1 cellular context compared by ENCODE assay signal in the genomic region with DNA sequence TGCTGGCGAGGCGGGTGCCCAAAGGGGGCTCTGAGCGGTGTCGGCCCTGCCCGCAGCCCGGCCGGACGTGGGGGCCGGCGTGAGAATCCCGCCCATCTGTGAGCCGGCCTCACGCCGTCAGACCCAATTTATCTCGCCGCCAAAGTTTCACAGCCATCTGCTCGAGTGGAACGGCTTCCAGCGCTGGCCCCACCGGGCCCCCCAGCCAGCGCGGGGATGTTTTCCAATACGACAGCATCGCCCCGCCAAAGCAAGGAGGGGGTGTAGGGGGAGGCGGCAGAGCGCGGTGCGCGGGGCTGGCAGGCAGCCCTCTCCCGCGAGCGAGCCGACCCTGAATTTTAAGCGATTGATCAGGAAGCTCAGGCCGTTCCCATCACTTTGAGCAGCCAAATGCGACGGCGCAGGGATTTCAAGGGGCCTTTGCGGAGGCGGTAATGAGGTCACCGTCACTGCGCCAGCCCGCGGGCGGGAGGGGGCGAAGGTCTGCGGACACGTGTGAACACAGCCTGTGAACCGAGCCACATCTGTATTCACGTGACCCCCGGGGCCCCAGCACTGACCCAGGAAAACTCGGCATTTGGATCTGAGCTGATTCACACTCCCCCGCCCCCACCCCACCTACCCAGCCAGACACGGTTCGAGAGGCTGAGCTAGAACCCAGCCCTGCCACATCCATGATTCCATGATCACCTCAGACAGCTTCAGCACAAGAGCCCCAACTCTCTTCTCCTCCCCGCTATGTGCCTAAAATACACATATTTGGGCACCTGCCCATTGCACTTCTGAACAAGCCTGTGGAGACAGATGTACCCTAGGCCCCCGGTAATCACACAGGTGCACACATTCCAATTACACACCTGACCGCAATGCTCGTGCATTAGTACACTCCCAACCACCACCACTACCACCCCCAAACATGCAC.
TF ChIP-seq lines count a peak whose summit lies in the region.

No MANE protein-coding gene starts in this region.

TF ChIP-seq in HepG2, 621 proteins besides CTCF, POLR2A, EP300 and RAD21 (continued from another document and continues in another):
- TF ChIP-seq, protein P1, sequence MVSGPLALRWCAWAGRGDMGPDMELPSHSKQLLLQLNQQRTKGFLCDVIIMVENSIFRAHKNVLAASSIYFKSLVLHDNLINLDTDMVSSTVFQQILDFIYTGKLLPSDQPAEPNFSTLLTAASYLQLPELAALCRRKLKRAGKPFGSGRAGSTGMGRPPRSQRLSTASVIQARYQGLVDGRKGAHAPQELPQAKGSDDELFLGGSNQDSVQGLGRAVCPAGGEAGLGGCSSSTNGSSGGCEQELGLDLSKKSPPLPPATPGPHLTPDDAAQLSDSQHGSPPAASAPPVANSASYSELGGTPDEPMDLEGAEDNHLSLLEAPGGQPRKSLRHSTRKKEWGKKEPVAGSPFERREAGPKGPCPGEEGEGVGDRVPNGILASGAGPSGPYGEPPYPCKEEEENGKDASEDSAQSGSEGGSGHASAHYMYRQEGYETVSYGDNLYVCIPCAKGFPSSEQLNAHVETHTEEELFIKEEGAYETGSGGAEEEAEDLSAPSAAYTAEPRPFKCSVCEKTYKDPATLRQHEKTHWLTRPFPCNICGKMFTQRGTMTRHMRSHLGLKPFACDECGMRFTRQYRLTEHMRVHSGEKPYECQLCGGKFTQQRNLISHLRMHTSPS (CRISPR knock-in tag; IDR thresholded peaks at IDR 0.05; ENCODE audit: low read depth), result no peak
- no peak for TF ChIP-seq ZSCAN12 (CRISPR knock-in tag; IDR thresholded peaks at IDR 0.05)
- peak; percentile 51; the same call in 1 of the 2 replicates for TF ChIP-seq NFKB2 (CRISPR knock-in tag; IDR thresholded peaks at IDR 0.05; ENCODE audit: borderline replicate concordance)
- TF ChIP-seq SIX4 (CRISPR knock-in tag; IDR thresholded peaks at IDR 0.05), result no peak
- TF ChIP-seq, protein P2, sequence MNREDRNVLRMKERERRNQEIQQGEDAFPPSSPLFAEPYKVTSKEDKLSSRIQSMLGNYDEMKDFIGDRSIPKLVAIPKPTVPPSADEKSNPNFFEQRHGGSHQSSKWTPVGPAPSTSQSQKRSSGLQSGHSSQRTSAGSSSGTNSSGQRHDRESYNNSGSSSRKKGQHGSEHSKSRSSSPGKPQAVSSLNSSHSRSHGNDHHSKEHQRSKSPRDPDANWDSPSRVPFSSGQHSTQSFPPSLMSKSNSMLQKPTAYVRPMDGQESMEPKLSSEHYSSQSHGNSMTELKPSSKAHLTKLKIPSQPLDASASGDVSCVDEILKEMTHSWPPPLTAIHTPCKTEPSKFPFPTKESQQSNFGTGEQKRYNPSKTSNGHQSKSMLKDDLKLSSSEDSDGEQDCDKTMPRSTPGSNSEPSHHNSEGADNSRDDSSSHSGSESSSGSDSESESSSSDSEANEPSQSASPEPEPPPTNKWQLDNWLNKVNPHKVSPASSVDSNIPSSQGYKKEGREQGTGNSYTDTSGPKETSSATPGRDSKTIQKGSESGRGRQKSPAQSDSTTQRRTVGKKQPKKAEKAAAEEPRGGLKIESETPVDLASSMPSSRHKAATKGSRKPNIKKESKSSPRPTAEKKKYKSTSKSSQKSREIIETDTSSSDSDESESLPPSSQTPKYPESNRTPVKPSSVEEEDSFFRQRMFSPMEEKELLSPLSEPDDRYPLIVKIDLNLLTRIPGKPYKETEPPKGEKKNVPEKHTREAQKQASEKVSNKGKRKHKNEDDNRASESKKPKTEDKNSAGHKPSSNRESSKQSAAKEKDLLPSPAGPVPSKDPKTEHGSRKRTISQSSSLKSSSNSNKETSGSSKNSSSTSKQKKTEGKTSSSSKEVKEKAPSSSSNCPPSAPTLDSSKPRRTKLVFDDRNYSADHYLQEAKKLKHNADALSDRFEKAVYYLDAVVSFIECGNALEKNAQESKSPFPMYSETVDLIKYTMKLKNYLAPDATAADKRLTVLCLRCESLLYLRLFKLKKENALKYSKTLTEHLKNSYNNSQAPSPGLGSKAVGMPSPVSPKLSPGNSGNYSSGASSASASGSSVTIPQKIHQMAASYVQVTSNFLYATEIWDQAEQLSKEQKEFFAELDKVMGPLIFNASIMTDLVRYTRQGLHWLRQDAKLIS (CRISPR knock-in tag; IDR thresholded peaks at IDR 0.05), result no peak
- no peak for TF ChIP-seq NR2F6 (IDR thresholded peaks at IDR 0.05)
- peak; percentile 44; the same call in 1 of the 2 replicates for TF ChIP-seq NR2F6 (CRISPR knock-in tag; IDR thresholded peaks at IDR 0.05)
- TF ChIP-seq MEIS1 (CRISPR knock-in tag; IDR thresholded peaks at IDR 0.05; ENCODE audit: borderline replicate concordance), result no peak
- TF ChIP-seq ATF7 (IDR thresholded peaks at IDR 0.05), result no peak
- peak; percentile 80; the same call in 1 of the 2 replicates for TF ChIP-seq ATF7 (CRISPR knock-in tag; IDR thresholded peaks at IDR 0.05)
- TF ChIP-seq SSRP1 (CRISPR knock-in tag; IDR thresholded peaks at IDR 0.05), result no peak
- no peak for TF ChIP-seq ZNF496 (CRISPR knock-in tag; IDR thresholded peaks at IDR 0.05; ENCODE audit: insufficient replicate concordance)
- TF ChIP-seq HCFC1 (IDR thresholded peaks at IDR 0.05; ENCODE audit: low read depth, low read length), result no peak
- no peak for TF ChIP-seq ZNF367 (CRISPR knock-in tag; IDR thresholded peaks at IDR 0.05; ENCODE audit: borderline replicate concordance)
- no peak for TF ChIP-seq ZNF484 (CRISPR knock-in tag; IDR thresholded peaks at IDR 0.05; ENCODE audit: borderline replicate concordance, low read depth)
- TF ChIP-seq, protein P3, sequence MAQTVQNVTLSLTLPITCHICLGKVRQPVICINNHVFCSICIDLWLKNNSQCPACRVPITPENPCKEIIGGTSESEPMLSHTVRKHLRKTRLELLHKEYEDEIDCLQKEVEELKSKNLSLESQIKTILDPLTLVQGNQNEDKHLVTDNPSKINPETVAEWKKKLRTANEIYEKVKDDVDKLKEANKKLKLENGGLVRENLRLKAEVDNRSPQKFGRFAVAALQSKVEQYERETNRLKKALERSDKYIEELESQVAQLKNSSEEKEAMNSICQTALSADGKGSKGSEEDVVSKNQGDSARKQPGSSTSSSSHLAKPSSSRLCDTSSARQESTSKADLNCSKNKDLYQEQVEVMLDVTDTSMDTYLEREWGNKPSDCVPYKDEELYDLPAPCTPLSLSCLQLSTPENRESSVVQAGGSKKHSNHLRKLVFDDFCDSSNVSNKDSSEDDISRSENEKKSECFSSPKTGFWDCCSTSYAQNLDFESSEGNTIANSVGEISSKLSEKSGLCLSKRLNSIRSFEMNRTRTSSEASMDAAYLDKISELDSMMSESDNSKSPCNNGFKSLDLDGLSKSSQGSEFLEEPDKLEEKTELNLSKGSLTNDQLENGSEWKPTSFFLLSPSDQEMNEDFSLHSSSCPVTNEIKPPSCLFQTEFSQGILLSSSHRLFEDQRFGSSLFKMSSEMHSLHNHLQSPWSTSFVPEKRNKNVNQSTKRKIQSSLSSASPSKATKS (CRISPR knock-in tag; IDR thresholded peaks at IDR 0.05), result no peak
- TF ChIP-seq, protein P4, sequence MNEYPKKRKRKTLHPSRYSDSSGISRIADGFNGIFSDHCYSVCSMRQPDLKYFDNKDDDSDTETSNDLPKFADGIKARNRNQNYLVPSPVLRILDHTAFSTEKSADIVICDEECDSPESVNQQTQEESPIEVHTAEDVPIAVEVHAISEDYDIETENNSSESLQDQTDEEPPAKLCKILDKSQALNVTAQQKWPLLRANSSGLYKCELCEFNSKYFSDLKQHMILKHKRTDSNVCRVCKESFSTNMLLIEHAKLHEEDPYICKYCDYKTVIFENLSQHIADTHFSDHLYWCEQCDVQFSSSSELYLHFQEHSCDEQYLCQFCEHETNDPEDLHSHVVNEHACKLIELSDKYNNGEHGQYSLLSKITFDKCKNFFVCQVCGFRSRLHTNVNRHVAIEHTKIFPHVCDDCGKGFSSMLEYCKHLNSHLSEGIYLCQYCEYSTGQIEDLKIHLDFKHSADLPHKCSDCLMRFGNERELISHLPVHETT (CRISPR knock-in tag; conservative IDR thresholded peaks at IDR 0.05), result no peak
- TF ChIP-seq FOXP1 (IDR thresholded peaks at IDR 0.05), result no peak
- TF ChIP-seq FOXP1 (CRISPR knock-in tag; IDR thresholded peaks at IDR 0.05), result no peak
- no peak for TF ChIP-seq MIXL1 (CRISPR knock-in tag; IDR thresholded peaks at IDR 0.05)
- TF ChIP-seq, protein P5, sequence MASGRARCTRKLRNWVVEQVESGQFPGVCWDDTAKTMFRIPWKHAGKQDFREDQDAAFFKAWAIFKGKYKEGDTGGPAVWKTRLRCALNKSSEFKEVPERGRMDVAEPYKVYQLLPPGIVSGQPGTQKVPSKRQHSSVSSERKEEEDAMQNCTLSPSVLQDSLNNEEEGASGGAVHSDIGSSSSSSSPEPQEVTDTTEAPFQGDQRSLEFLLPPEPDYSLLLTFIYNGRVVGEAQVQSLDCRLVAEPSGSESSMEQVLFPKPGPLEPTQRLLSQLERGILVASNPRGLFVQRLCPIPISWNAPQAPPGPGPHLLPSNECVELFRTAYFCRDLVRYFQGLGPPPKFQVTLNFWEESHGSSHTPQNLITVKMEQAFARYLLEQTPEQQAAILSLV (CRISPR knock-in tag; IDR thresholded peaks at IDR 0.05; ENCODE audit: borderline replicate concordance), result peak; percentile 72; the same call in 1 of the 2 replicates
- no peak for TF ChIP-seq EHMT2 (IDR thresholded peaks at IDR 0.05; ENCODE audit: borderline replicate concordance, low read depth, low read length)
- TF ChIP-seq ZNF205 (CRISPR knock-in tag; IDR thresholded peaks at IDR 0.05), result no peak
- peak; percentile 41; the same call in 1 of the 2 replicates for TF ChIP-seq ZNF547 (CRISPR knock-in tag; IDR thresholded peaks at IDR 0.05)
- TF ChIP-seq ELF4 (CRISPR knock-in tag; IDR thresholded peaks at IDR 0.05; ENCODE audit: borderline replicate concordance), result no peak
- no peak for TF ChIP-seq NONO (IDR thresholded peaks at IDR 0.05)
- no peak for TF ChIP-seq NONO (CRISPR knock-in tag; conservative IDR thresholded peaks at IDR 0.05)
- TF ChIP-seq NPAS2 (CRISPR knock-in tag; IDR thresholded peaks at IDR 0.05; ENCODE audit: borderline replicate concordance), result no peak
- no peak for TF ChIP-seq ZNF737 (CRISPR knock-in tag; IDR thresholded peaks at IDR 0.05; ENCODE audit: borderline replicate concordance)
- no peak for TF ChIP-seq TBP (CRISPR knock-in tag; IDR thresholded peaks at IDR 0.05)
- no peak for TF ChIP-seq MEF2D (CRISPR knock-in tag; IDR thresholded peaks at IDR 0.05)
- TF ChIP-seq, protein P6, sequence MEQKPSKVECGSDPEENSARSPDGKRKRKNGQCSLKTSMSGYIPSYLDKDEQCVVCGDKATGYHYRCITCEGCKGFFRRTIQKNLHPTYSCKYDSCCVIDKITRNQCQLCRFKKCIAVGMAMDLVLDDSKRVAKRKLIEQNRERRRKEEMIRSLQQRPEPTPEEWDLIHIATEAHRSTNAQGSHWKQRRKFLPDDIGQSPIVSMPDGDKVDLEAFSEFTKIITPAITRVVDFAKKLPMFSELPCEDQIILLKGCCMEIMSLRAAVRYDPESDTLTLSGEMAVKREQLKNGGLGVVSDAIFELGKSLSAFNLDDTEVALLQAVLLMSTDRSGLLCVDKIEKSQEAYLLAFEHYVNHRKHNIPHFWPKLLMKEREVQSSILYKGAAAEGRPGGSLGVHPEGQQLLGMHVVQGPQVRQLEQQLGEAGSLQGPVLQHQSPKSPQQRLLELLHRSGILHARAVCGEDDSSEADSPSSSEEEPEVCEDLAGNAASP (CRISPR knock-in tag; IDR thresholded peaks at IDR 0.05; ENCODE audit: borderline replicate concordance), result no peak
- TF ChIP-seq ZBTB38 (CRISPR knock-in tag; IDR thresholded peaks at IDR 0.05), result no peak
- TF ChIP-seq ZNF326 (CRISPR knock-in tag; IDR thresholded peaks at IDR 0.05; ENCODE audit: borderline replicate concordance), result no peak
- TF ChIP-seq ISL2 (CRISPR knock-in tag; IDR thresholded peaks at IDR 0.05), result no peak
- TF ChIP-seq ZKSCAN8 (CRISPR knock-in tag; IDR thresholded peaks at IDR 0.05; ENCODE audit: borderline replicate concordance), result no peak
- TF ChIP-seq MTF2 (CRISPR knock-in tag; IDR thresholded peaks at IDR 0.05; ENCODE audit: borderline replicate concordance), result peak; percentile 73; the same call in 1 of the 2 replicates
- no peak for TF ChIP-seq ZNF224 (CRISPR knock-in tag; IDR thresholded peaks at IDR 0.05)
- TF ChIP-seq, protein P7, sequence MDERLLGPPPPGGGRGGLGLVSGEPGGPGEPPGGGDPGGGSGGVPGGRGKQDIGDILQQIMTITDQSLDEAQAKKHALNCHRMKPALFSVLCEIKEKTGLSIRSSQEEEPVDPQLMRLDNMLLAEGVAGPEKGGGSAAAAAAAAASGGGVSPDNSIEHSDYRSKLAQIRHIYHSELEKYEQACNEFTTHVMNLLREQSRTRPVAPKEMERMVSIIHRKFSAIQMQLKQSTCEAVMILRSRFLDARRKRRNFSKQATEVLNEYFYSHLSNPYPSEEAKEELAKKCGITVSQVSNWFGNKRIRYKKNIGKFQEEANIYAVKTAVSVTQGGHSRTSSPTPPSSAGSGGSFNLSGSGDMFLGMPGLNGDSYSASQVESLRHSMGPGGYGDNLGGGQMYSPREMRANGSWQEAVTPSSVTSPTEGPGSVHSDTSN (CRISPR knock-in tag; IDR thresholded peaks at IDR 0.05), result no peak
- TF ChIP-seq, protein P8, sequence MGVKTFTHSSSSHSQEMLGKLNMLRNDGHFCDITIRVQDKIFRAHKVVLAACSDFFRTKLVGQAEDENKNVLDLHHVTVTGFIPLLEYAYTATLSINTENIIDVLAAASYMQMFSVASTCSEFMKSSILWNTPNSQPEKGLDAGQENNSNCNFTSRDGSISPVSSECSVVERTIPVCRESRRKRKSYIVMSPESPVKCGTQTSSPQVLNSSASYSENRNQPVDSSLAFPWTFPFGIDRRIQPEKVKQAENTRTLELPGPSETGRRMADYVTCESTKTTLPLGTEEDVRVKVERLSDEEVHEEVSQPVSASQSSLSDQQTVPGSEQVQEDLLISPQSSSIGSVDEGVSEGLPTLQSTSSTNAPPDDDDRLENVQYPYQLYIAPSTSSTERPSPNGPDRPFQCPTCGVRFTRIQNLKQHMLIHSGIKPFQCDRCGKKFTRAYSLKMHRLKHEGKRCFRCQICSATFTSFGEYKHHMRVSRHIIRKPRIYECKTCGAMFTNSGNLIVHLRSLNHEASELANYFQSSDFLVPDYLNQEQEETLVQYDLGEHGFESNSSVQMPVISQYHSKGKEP (CRISPR knock-in tag; IDR thresholded peaks at IDR 0.05), result no peak
- no peak for TF ChIP-seq SNAI1 (CRISPR knock-in tag; IDR thresholded peaks at IDR 0.05; ENCODE audit: borderline replicate concordance)
- no peak for TF ChIP-seq GTF2F1 (IDR thresholded peaks at IDR 0.05; ENCODE audit: low read length)
- TF ChIP-seq, protein P9, sequence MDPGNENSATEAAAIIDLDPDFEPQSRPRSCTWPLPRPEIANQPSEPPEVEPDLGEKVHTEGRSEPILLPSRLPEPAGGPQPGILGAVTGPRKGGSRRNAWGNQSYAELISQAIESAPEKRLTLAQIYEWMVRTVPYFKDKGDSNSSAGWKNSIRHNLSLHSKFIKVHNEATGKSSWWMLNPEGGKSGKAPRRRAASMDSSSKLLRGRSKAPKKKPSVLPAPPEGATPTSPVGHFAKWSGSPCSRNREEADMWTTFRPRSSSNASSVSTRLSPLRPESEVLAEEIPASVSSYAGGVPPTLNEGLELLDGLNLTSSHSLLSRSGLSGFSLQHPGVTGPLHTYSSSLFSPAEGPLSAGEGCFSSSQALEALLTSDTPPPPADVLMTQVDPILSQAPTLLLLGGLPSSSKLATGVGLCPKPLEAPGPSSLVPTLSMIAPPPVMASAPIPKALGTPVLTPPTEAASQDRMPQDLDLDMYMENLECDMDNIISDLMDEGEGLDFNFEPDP (CRISPR knock-in tag; conservative IDR thresholded peaks at IDR 0.05), result no peak
- no peak for TF ChIP-seq MAZ (IDR thresholded peaks at IDR 0.05; ENCODE audit: borderline replicate concordance, low read depth, low read length)
- TF ChIP-seq MAZ (CRISPR knock-in tag; IDR thresholded peaks at IDR 0.05; ENCODE audit: low read depth), result no peak
- no peak for TF ChIP-seq ZFP41 (CRISPR knock-in tag; IDR thresholded peaks at IDR 0.05; ENCODE audit: borderline replicate concordance)
